ENCODE assay signal across 25 cellular contexts in the genomic region with DNA sequence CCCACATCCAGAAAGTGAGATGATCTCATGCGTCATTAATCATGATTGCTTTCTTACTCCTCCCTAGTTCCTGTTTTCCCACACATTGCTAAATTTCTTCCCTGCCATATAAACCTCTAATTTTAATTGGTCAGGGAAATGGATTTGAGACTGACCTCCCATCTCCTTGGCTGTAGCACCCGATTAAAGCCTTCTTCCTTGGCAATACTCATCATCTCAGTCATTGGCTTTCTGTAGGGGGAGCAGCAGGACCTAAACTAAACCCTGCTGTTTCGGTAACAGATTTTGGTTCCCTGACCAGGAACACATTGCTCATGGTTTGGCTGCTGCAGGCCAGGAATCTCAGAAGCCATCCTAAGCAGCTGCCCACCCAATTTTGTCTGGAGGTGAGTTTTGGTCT.
"Had no signal": no experiment of that assay in that cellular context is flagged by ENCODE, and none has a peak within 500 bp of the region (broad histone marks: within the 10 kb centered on the region; RNA-seq: fewer than 3 reads in every experiment).

No MANE protein-coding gene starts in this region.

- ATAC-seq: left colon; left lung; lower lobe of right lung; naive thymus-derived CD8-positive, alpha-beta T cell; pancreas; right cardiac atrium; stimulated activated effector memory CD8-positive, alpha-beta T cell treated with anti-CD3 and anti-CD28 coated beads, Interleukin-12 subunit alpha, Interleukin-12 subunit beta, amount 100 ng/mL, for 72 hours had no signal

- H3K4me1 ChIP-seq: left lung, lower lobe of right lung, pancreas, prostate gland, sigmoid colon, spleen, suprapubic skin, tibial artery, uterus had no signal

- H3K27me3 ChIP-seq: pancreas, sigmoid colon, tibial artery, uterus had no signal

- H3K4me3 ChIP-seq: left lung, lower lobe of right lung, pancreas, prostate gland, sigmoid colon, spleen, suprapubic skin, thoracic aorta, tibial artery, uterus had no signal

- H3K27ac ChIP-seq: left lung, lower lobe of right lung, pancreas, prostate gland, sigmoid colon, spleen, suprapubic skin, thoracic aorta, tibial artery, uterus had no signal

- FAIRE-seq: islet of Langerhans, kidney, pancreas, small intestine had no signal

- H3K9me3 ChIP-seq: pancreas, prostate gland, uterus had no signal

- H3K36me3 ChIP-seq: left lung, lower lobe of right lung, pancreas, prostate gland, sigmoid colon, spleen, suprapubic skin, thoracic aorta, tibial artery, uterus had no signal

- DNase-seq: immature natural killer cell; kidney; left colon; left lung; lower lobe of right lung; mammary epithelial cell; mesenchymal stem cell; naive thymus-derived CD8-positive, alpha-beta T cell; nucleus accumbens; pancreas; posterior cingulate gyrus; retina; right cardiac atrium; sigmoid colon; small intestine; spleen; stimulated activated CD4-positive, alpha-beta T cell treated with anti-CD3 and anti-CD28 coated beads, Interleukin-4, amount 100 ng/mL, for 24 hours; stimulated activated naive CD4-positive, alpha-beta T cell; tibial artery; uterus had no signal
